Comparison of ENCODE assay signal across 8 cellular contexts in genomic region chr2:223613017-223613950, GRCh38. TPM values are rescaled to one million over a fixed set of nuclear protein-coding genes. Genes with fewer than 3 reads are reported as not detected.
DNase-seq lines count a peak whose midpoint lies in the region; ATAC-seq and TF ChIP-seq lines count a peak whose summit lies in the region.

No MANE protein-coding gene starts in this region.

- TF ChIP-seq CTCF in 22Rv1 (IDR thresholded peaks at IDR 0.05) (no peak), GM10266 (IDR thresholded peaks at IDR 0.05; ENCODE audit: control insufficient read depth, insufficient read depth, low read depth, missing control alignments) (no peak)

- no peak overlapping the region for H3K4me3 Mint-ChIP-seq in activated naive CD8-positive, alpha-beta T cell treated with anti-CD3 and anti-CD28 coated beads, Interleukin-2, amount 50 U/mL, for 24 hours

- DNase-seq in HS-5 (ENCODE audit: low read depth) (peak; percentile 92), SHP77 treated with DMSO at 0.1 percent for 48 hours (lab: John Stamatoyannopoulos, UW) (peak; percentile 88), fibroblast of peridontal ligament (ENCODE audit: extremely low read depth) (peak; percentile 99), myocyte (ENCODE audit: low read depth) (peak; percentile 90), GM10266 (ENCODE audit: extremely low spot score) (no peak)
- DNase-seq in activated naive CD8-positive, alpha-beta T cell treated with anti-CD3 and anti-CD28 coated beads, Interleukin-2, amount 50 U/mL, for 24 hours: no peak

- no peaks in the 10 kb centered on the region for H3K4me1 Mint-ChIP-seq in activated naive CD8-positive, alpha-beta T cell treated with anti-CD3 and anti-CD28 coated beads, Interleukin-2, amount 50 U/mL, for 24 hours

- H3K36me3 Mint-ChIP-seq in activated naive CD8-positive, alpha-beta T cell treated with anti-CD3 and anti-CD28 coated beads, Interleukin-2, amount 50 U/mL, for 24 hours (ENCODE audit: low read depth): no peaks in the 10 kb centered on the region

- peaks cover 32% of the 10 kb centered on the region for H3K27me3 Mint-ChIP-seq in activated naive CD8-positive, alpha-beta T cell treated with anti-CD3 and anti-CD28 coated beads, Interleukin-2, amount 50 U/mL, for 24 hours

- no peaks in the 10 kb centered on the region for H3K9me3 Mint-ChIP-seq in activated naive CD8-positive, alpha-beta T cell treated with anti-CD3 and anti-CD28 coated beads, Interleukin-2, amount 50 U/mL, for 24 hours

- no peak overlapping the region for H3K27ac Mint-ChIP-seq in activated naive CD8-positive, alpha-beta T cell treated with anti-CD3 and anti-CD28 coated beads, Interleukin-2, amount 50 U/mL, for 24 hours

- H3K27ac ChIP-seq in 22Rv1: peak overlapping the region; percentile 41

- no peak for ATAC-seq in GM18498 (IDR thresholded peaks at IDR 0.05; ENCODE audit: unreplicated experiment)
- ATAC-seq in activated naive CD8-positive, alpha-beta T cell treated with anti-CD3 and anti-CD28 coated beads, Interleukin-2, amount 50 U/mL, for 24 hours: no peak

RNA-seq across cellular contexts. Expression of gene SCG2, which starts 11.1 kb away (rescaled TPM):
- total RNA-seq in myocyte: 81.7 and 112 TPM in 2 replicates
- polyA plus RNA-seq in myocyte (2012): 9.6 TPM

Comparison
In these comparisons a context has a peak if more than half of its experiments do, and no peak if none do; other contexts are left out.
1. DNase-seq: peak in HS-5 (single experiment), SHP77 treated with DMSO at 0.1 percent for 48 hours (single experiment), fibroblast of peridontal ligament (single experiment) and myocyte (single experiment); none in GM10266 (single experiment) and activated naive CD8-positive, alpha-beta T cell treated with anti-CD3 and anti-CD28 coated beads, Interleukin-2, amount 50 U/mL, for 24 hours (single experiment).